In genomic region chr15:81323559-81323943, GRCh38 we compare ENCODE assay signal across 1 cellular context.
TF ChIP-seq lines count a peak whose summit lies in the region.

No MANE protein-coding gene starts in this region.

TF ChIP-seq in GM12878, 131 proteins besides CTCF, POLR2A, EP300 and RAD21 (continued from another document):
- TF ChIP-seq ZZZ3 (IDR thresholded peaks at IDR 0.05; ENCODE audit: control insufficient read depth, insufficient read length, low read depth) (no peak), CEBPB (IDR thresholded peaks at IDR 0.05; ENCODE audit: borderline replicate concordance in 1 of 2, low read depth in 2 of 2, low read length in 2 of 2) (no peak), TCF7 (IDR thresholded peaks at IDR 0.05; ENCODE audit: borderline replicate concordance) (no peak), SUPT20H (IDR thresholded peaks at IDR 0.05; ENCODE audit: borderline replicate concordance, control insufficient read depth, low read depth, low read length) (no peak), SREBF2 (IDR thresholded peaks at IDR 0.05; ENCODE audit: low read length) (no peak), ASH2L (IDR thresholded peaks at IDR 0.05; ENCODE audit: borderline replicate concordance, low read depth) (no peak), PBX3 (IDR thresholded peaks at IDR 0.05; ENCODE audit: insufficient replicate concordance, low read depth, low read length) (no peak), SP1 (IDR thresholded peaks at IDR 0.05; ENCODE audit: low read depth, low read length) (no peak), BCL11A (IDR thresholded peaks at IDR 0.05; ENCODE audit: low read depth, low read length) (no peak), EED (IDR thresholded peaks at IDR 0.05; ENCODE audit: low read depth) (no peak), STAT1 (conservative IDR thresholded peaks at IDR 0.05) (no peak), NR2C1 (IDR thresholded peaks at IDR 0.05) (no peak), CHD1 (IDR thresholded peaks at IDR 0.05; ENCODE audit: low read depth, low read length) (no peak)
